18 cellular contexts compared by ENCODE assay signal in genomic region chr1:10196991-10197390, GRCh38. TPM values are rescaled to one million over a fixed set of nuclear protein-coding genes. Genes with fewer than 3 reads are reported as not detected.
DNase-seq lines count a peak whose midpoint lies in the region; ATAC-seq and TF ChIP-seq lines count a peak whose summit lies in the region.
"Had no signal": no experiment of that assay in that cellular context is flagged by ENCODE, and none has a peak within 500 bp of the region (broad histone marks: within the 10 kb centered on the region; RNA-seq: fewer than 3 reads in every experiment).

No MANE protein-coding gene starts in this region.

- TF ChIP-seq POLR2A in testis (IDR thresholded peaks at IDR 0.05): no peak

- H2AFZ ChIP-seq in PC-3 (ENCODE audit: low read length): no peak overlapping the region

- BruUV-seq in PC-3 (replicated peaks; lab: Mats Ljungman, UMichigan): no TSS peak

- POLR2A ChIA-PET in PC-3 (lab: Charles Lee; ENCODE audit: unreplicated experiment): no interaction called here

- H3F3A ChIP-seq in PC-3 (ENCODE audit: low read length, unreplicated experiment): no peaks in the 10 kb centered on the region

- no peak overlapping the region for H3K9ac ChIP-seq in PC-3 (ENCODE audit: low read length)

- whole genome bisulfite sequencing in testis, 2 donors: 29 to 33% methylated on average over 3 of the region's 3 CpGs

- H3K9me3 ChIP-seq in testis (no peaks in the 10 kb centered on the region), PC-3 (ENCODE audit: low read length) (no peaks in the 10 kb centered on the region)
- H3K9me3 ChIP-seq: body of pancreas, HAP-1 had no signal

- H3K27ac ChIP-seq in testis: no peak overlapping the region
- H3K27ac ChIP-seq in PC-3 (ENCODE audit: low read length): no peak overlapping the region
- H3K27ac ChIP-seq: body of pancreas had no signal

- H3K4me1 ChIP-seq in testis (no peaks in the 10 kb centered on the region), PC-3 (ENCODE audit: insufficient read depth, low read length) (peaks cover 4% of the 10 kb centered on the region; the same call in 1 of the 2 replicates)
- H3K4me1 ChIP-seq: body of pancreas, HAP-1 had no signal

- H3K79me2 ChIP-seq in PC-3 (ENCODE audit: low read length): no peaks in the 10 kb centered on the region

- peak; percentile 28 for DNase-seq in NCI-H2196 (lab: John Stamatoyannopoulos, UW; ENCODE audit: unreplicated experiment)
- DNase-seq in NCI-H2196 treated with DMSO at 0.1 percent for 48 hours (lab: John Stamatoyannopoulos, UW; ENCODE audit: unreplicated experiment): no peak
- DNase-seq in NCI-H446 treated with DMSO at 0.1 percent for 48 hours (lab: John Stamatoyannopoulos, UW): peak; percentile 70
- peak; percentile 53 for DNase-seq in fibroblast of peridontal ligament (ENCODE audit: extremely low read depth)
- peak; percentile 77 for DNase-seq in testis
- no peak for DNase-seq in activated CD4-positive, alpha-beta T cell treated with anti-CD3 and anti-CD28 coated beads, Interleukin-2, amount 50 U/mL, for 4 hours
- no peak for DNase-seq in PC-3
- DNase-seq: body of pancreas; naive thymus-derived CD4-positive, alpha-beta T cell; NCI-H2107; stimulated activated CD4-positive, alpha-beta T cell treated with anti-CD3 and anti-CD28 coated beads, Interleukin-2, amount 100 ng/mL, for 48 hours; T1000 had no signal

- ATAC-seq in GM18868 (IDR thresholded peaks at IDR 0.05; ENCODE audit: unreplicated experiment): no peak
- ATAC-seq in PC-3: no peak
- ATAC-seq: body of pancreas; HepG2; left lobe of liver; naive thymus-derived CD4-positive, alpha-beta T cell; stimulated activated effector memory CD8-positive, alpha-beta T cell treated with anti-CD3 and anti-CD28 coated beads, Interleukin-12 subunit alpha, Interleukin-12 subunit beta, amount 100 ng/mL, for 72 hours; WTC11 had no signal

- H3K36me3 ChIP-seq in testis (ENCODE audit: low read depth, missing control alignments) (no peaks in the 10 kb centered on the region), PC-3 (ENCODE audit: low read depth, low read length) (no peaks in the 10 kb centered on the region)
- H3K36me3 ChIP-seq: HAP-1 had no signal

- CTCF ChIA-PET in PC-3 (lab: Charles Lee): no interaction called here

- H3K4me3 ChIP-seq in testis (no peak overlapping the region), PC-3 (ENCODE audit: low read length) (no peak overlapping the region)
- H3K4me3 ChIP-seq: body of pancreas, HAP-1 had no signal

- no peaks in the 10 kb centered on the region for H3K27me3 ChIP-seq in testis
- no peaks in the 10 kb centered on the region for H3K27me3 ChIP-seq in PC-3 (ENCODE audit: low read length)
- H3K27me3 ChIP-seq: body of pancreas had no signal

- no peak overlapping the region for H3K4me2 ChIP-seq in PC-3 (ENCODE audit: low read length)

- H3K9me2 ChIP-seq in PC-3 (replicated peaks; ENCODE audit: low read length): no peaks in the 10 kb centered on the region

- H4K20me1 ChIP-seq in PC-3 (ENCODE audit: low read length): no peaks in the 10 kb centered on the region

- TF ChIP-seq CTCF in testis (IDR thresholded peaks at IDR 0.05) (no peak), PC-3 (conservative IDR thresholded peaks at IDR 0.05; ENCODE audit: low read depth, low read length) (no peak)

- intact Hi-C loops in testis (cut with DNase I; ENCODE audit: low total_unique reads) (no loop called here), PC-3 (cut with micrococcal nuclease) (no loop called here)

RNA-seq across cellular contexts. Expression of gene KIF1B, which starts 13.4 kb away (rescaled TPM):
- 100 to 1,000 TPM in 1 of 2 donors, 10 to 100 TPM in 1; 71.2 to 119 TPM for total RNA-seq in testis
- polyA plus RNA-seq in testis (ENCODE audit: insufficient read depth, low read depth, low replicate concordance): 64.5 TPM
- total RNA-seq in PC-3 (2014; rRNA removed): 21.4 and 24.2 TPM in 2 replicates

Comparison
In these comparisons a context has a peak if more than half of its experiments do, and no peak if none do; other contexts are left out.
1. DNase-seq: peak in NCI-H2196 (single experiment), NCI-H446 treated with DMSO at 0.1 percent for 48 hours (single experiment), fibroblast of peridontal ligament (single experiment) and testis (single experiment); none in NCI-H2196 treated with DMSO at 0.1 percent for 48 hours (single experiment), activated CD4-positive, alpha-beta T cell treated with anti-CD3 and anti-CD28 coated beads, Interleukin-2, amount 50 U/mL, for 4 hours (0 of 2) and PC-3 (single experiment).